In genomic region chr21:31589820-31590219, GRCh38 we compare ENCODE assay signal across 8 cellular contexts.
"Had no signal": no experiment of that assay in that cellular context is flagged by ENCODE, and none has a peak within 500 bp of the region (broad histone marks: within the 10 kb centered on the region; RNA-seq: fewer than 3 reads in every experiment).

No MANE protein-coding gene starts in this region.

- H3K4me2 ChIP-seq: GM23338, KMS-11 had no signal

- H3K27ac ChIP-seq: KMS-11 had no signal

- H3K9ac ChIP-seq: KMS-11 had no signal

- DNase-seq: H7, KBM-7 had no signal

- H3K4me3 Mint-ChIP-seq: GM23338, IgD-negative memory B cell had no signal

- H3K9me3 Mint-ChIP-seq: GM23338, IgD-negative memory B cell had no signal

- H3K9me3 ChIP-seq: HAP-1 had no signal

- H3K36me3 Mint-ChIP-seq: IgD-negative memory B cell had no signal

- H3K27ac Mint-ChIP-seq: GM23338, IgD-negative memory B cell had no signal

- ATAC-seq: GM23338, HCT116 had no signal

- H3K4me1 Mint-ChIP-seq: IgD-negative memory B cell had no signal

- FAIRE-seq: HTR-8/SVneo had no signal

- H3K4me1 ChIP-seq: HAP-1 had no signal

- H3K4me3 ChIP-seq: GM23338, HAP-1 had no signal

- H3K36me3 ChIP-seq: HAP-1 had no signal

- H2AFZ ChIP-seq: GM23338 had no signal
